In genomic region chr11:94521684-94522083, GRCh38 we compare ENCODE assay signal across 8 cellular contexts. TPM values are rescaled to one million over a fixed set of nuclear protein-coding genes. Genes with fewer than 3 reads are reported as not detected.
DNase-seq lines count a peak whose midpoint lies in the region; ATAC-seq, FAIRE-seq and TF ChIP-seq lines count a peak whose summit lies in the region.

No MANE protein-coding gene starts in this region.

- H3K27me3 Mint-ChIP-seq in H9 (ENCODE audit: low read depth): peaks cover 12% of the 10 kb centered on the region

- FAIRE-seq in frontal cortex (lab: Jason Lieb, UNC): no peak

- H3K36me3 ChIP-seq in SK-N-SH (replicated peaks in 1 of 2; ENCODE audit: control insufficient read depth in 1 of 2, insufficient read depth in 2 of 2, low read length in 1 of 2): no peaks in the 10 kb centered on the region

- TF ChIP-seq RAD21 in SK-N-SH (IDR thresholded peaks at IDR 0.05; ENCODE audit: low read length): no peak

- no peak overlapping the region for H2BK20ac ChIP-seq in H9 (ENCODE audit: low read depth, low read length, poor library complexity, severe bottlenecking)

- POLR2A ChIA-PET in SK-N-SH (lab: Yijun Ruan, JAX): no interaction called here

- TF ChIP-seq CTCF in H9 (conservative IDR thresholded peaks at IDR 0.05) (peak; percentile 71), SK-N-SH (IDR thresholded peaks at IDR 0.05) (peak; percentile 48)

- H3K9ac ChIP-seq in H9 (ENCODE audit: extremely low read depth, insufficient read length, low read length) (no peak overlapping the region), SK-N-SH (no peak overlapping the region)

- H3K79me2 ChIP-seq in H9 (ENCODE audit: insufficient read depth, low read length) (no peaks in the 10 kb centered on the region), SK-N-SH (ENCODE audit: insufficient read depth) (no peaks in the 10 kb centered on the region)

- no peak overlapping the region for H3K4ac ChIP-seq in H9 (ENCODE audit: low read depth, low read length)

- no peak overlapping the region for H2BK15ac ChIP-seq in H9 (ENCODE audit: low read depth, low read length)

- peak; percentile 15 for DNase-seq in Daoy (ENCODE audit: low read depth)
- DNase-seq in H9: peak; percentile 30
- DNase-seq in SK-N-SH: no peak
- DNase-seq in left colon: no peak
- no peak for DNase-seq in LoVo (ENCODE audit: low spot score)
- no peak for DNase-seq in stimulated activated CD4-positive, alpha-beta T cell treated with anti-CD3 and anti-CD28 coated beads, Interleukin-12 subunit alpha, Interleukin-12 subunit beta, amount 100 ng/mL, for 4 hours
- no peak for DNase-seq in frontal cortex (ENCODE audit: low spot score in 2 of 2)

- no CpG with 5 or more reads among the region's 5 CpGs for WGBS in H9 (ENCODE audit: extremely low coverage, insufficient read length, low lambda C conversion rate)
- WGBS in SK-N-SH (ENCODE audit: low lambda C conversion rate): 69% methylated on average over 5 of the region's 5 CpGs

- no peaks in the 10 kb centered on the region for H3K9me2 ChIP-seq in SK-N-SH

- H3K79me1 ChIP-seq in H9 (ENCODE audit: insufficient read depth, low read depth, low read length, poor library complexity, severe bottlenecking): no peaks in the 10 kb centered on the region

- H3K4me3 ChIP-seq in SK-N-SH (ENCODE audit: low read depth in 2 of 2, low read length in 1 of 2): no peak overlapping the region

- H2BK5ac ChIP-seq in H9 (ENCODE audit: insufficient read length, low read length): no peak overlapping the region

- H3K27me3 ChIP-seq in H9 (ENCODE audit: insufficient read depth, low read length): no peaks in the 10 kb centered on the region
- no peaks in the 10 kb centered on the region for H3K27me3 ChIP-seq in SK-N-SH (ENCODE audit: insufficient read depth)

- H2BK12ac ChIP-seq in H9 (ENCODE audit: insufficient read length, low read depth, low read length): no peak overlapping the region

- H4K20me1 ChIP-seq in H9 (ENCODE audit: control insufficient read depth, insufficient read depth, insufficient read length) (no peaks in the 10 kb centered on the region), SK-N-SH (ENCODE audit: insufficient read depth) (no peaks in the 10 kb centered on the region)

- H3K4me1 Mint-ChIP-seq in H9: peaks cover 0 to 3% of the 10 kb centered on the region in 2 experiments; a peak in 2 of 4 replicates

- H3K27ac Mint-ChIP-seq in H9: no peak overlapping the region

- H3K27ac ChIP-seq in H9 (ENCODE audit: insufficient read length, low read depth, low read length): no peak overlapping the region
- H3K27ac ChIP-seq in SK-N-SH (ENCODE audit: low read depth in 2 of 2, low read length in 1 of 2): no peak overlapping the region

- no peak overlapping the region for H3K4me2 ChIP-seq in H9 (ENCODE audit: insufficient read depth, insufficient read length, low read length)
- H3K4me2 ChIP-seq in SK-N-SH: no peak overlapping the region

- H3K4me3 Mint-ChIP-seq in H9: no peak overlapping the region

- no peaks in the 10 kb centered on the region for H3K36me3 Mint-ChIP-seq in H9 (ENCODE audit: insufficient read depth in 1 of 3, low read depth in 3 of 3)

- H3K23ac ChIP-seq in H9 (ENCODE audit: insufficient read length, low read depth, low read length): no peak overlapping the region

- H3K9me3 ChIP-seq in H9 (ENCODE audit: control insufficient read depth, low read depth, low read length) (no peaks in the 10 kb centered on the region), SK-N-SH (no peaks in the 10 kb centered on the region)

- H4K91ac ChIP-seq in H9 (ENCODE audit: insufficient read length, low read depth, low read length): no peak overlapping the region

- intact Hi-C loops in left colon (cut with DNase I, micrococcal nuclease): loop anchor here in 1 of 2 donors (10.0 kb wide), 1 partner anchor 373 kb away; no protein-coding TSS in a partner anchor

- no peaks in the 10 kb centered on the region for H3F3A ChIP-seq in SK-N-SH (replicated peaks; ENCODE audit: insufficient read depth)

- H4K8ac ChIP-seq in H9 (replicated peaks; ENCODE audit: insufficient read length, low read depth, low read length): no peak overlapping the region

- CTCF ChIA-PET in SK-N-SH (lab: Yijun Ruan, JAX): interaction anchor here (0.9 to 1.4 kb wide), 4 partner anchors 13 to 626 kb away, joined by 3 read pairs; no protein-coding TSS in a partner anchor

- no peaks in the 10 kb centered on the region for H3K4me1 ChIP-seq in H9 (ENCODE audit: insufficient read depth, low read length)
- peaks cover 0 to 10% of the 10 kb centered on the region in 2 experiments; a peak in 2 of 4 replicates for H3K4me1 ChIP-seq in SK-N-SH (ENCODE audit: control insufficient read depth in 1 of 2, insufficient read depth in 2 of 2, low read depth in 1 of 2, low read length in 1 of 2)

- no peak overlapping the region for H4K5ac ChIP-seq in H9 (ENCODE audit: insufficient read length, low read depth, low read length)

- no peak overlapping the region for H3K18ac ChIP-seq in H9 (ENCODE audit: insufficient read length, low read depth, low read length)

- no peaks in the 10 kb centered on the region for H3K23me2 ChIP-seq in H9 (ENCODE audit: insufficient read length, low read depth, low read length, poor library complexity, severe bottlenecking)

- no peak overlapping the region for H2AK5ac ChIP-seq in H9 (ENCODE audit: insufficient read length, low read length)

- no peak for TF ChIP-seq EP300 in SK-N-SH (IDR thresholded peaks at IDR 0.05; ENCODE audit: borderline replicate concordance in 1 of 2, low read depth in 1 of 2, low read length in 1 of 2)

- no peak overlapping the region for H2BK120ac ChIP-seq in H9 (ENCODE audit: low read depth, low read length, poor library complexity, severe bottlenecking)

- no peak overlapping the region for H3K14ac ChIP-seq in H9 (ENCODE audit: insufficient read depth, low read length)

- no peak overlapping the region for H3K56ac ChIP-seq in H9 (ENCODE audit: insufficient read length, low read depth, low read length)

- no peak overlapping the region for H2AFZ ChIP-seq in H9 (ENCODE audit: low read length)
- H2AFZ ChIP-seq in SK-N-SH (ENCODE audit: low read depth): no peak overlapping the region

- no peak overlapping the region for H3T11ph ChIP-seq in H9 (ENCODE audit: low read length)

- peak; percentile 85 for ATAC-seq in left colon
- ATAC-seq in GM19328 (IDR thresholded peaks at IDR 0.05; ENCODE audit: unreplicated experiment): no peak

- H3K9me3 Mint-ChIP-seq in H9: no peaks in the 10 kb centered on the region

TF ChIP-seq in SK-N-SH, 30 proteins besides CTCF, POLR2A, EP300 and RAD21 (continues in another document):
- TF ChIP-seq MXI1 (IDR thresholded peaks at IDR 0.05; ENCODE audit: low read depth, low read length): no peak
- no peak for TF ChIP-seq USF2 (IDR thresholded peaks at IDR 0.05; ENCODE audit: borderline replicate concordance, low read depth, low read length)
- TF ChIP-seq TCF12 (IDR thresholded peaks at IDR 0.05): no peak
- TF ChIP-seq SMC3 (IDR thresholded peaks at IDR 0.05; ENCODE audit: low read depth, low read length): no peak
- no peak for TF ChIP-seq CHD2 (IDR thresholded peaks at IDR 0.05; ENCODE audit: low read length, partially characterized antibody)
- no peak for TF ChIP-seq POLR2AphosphoS5 (IDR thresholded peaks at IDR 0.05; ENCODE audit: low read depth, low read length)
- TF ChIP-seq RXRA (IDR thresholded peaks at IDR 0.05; ENCODE audit: borderline replicate concordance, low read depth): no peak
- TF ChIP-seq, protein P1, sequence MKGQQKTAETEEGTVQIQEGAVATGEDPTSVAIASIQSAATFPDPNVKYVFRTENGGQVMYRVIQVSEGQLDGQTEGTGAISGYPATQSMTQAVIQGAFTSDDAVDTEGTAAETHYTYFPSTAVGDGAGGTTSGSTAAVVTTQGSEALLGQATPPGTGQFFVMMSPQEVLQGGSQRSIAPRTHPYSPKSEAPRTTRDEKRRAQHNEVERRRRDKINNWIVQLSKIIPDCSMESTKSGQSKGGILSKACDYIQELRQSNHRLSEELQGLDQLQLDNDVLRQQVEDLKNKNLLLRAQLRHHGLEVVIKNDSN (IDR thresholded peaks at IDR 0.05; ENCODE audit: borderline replicate concordance, low read depth): no peak
- no peak for TF ChIP-seq ELF1 (IDR thresholded peaks at IDR 0.05)

RNA-seq across cellular contexts. Expression of gene C11orf97, which starts 9.4 kb away (rescaled TPM):
- not detected in 2 replicates for total RNA-seq in Daoy (2014; rRNA removed; shearing (Covaris generic))
- total RNA-seq in H9 (2021) (not detected in 2 replicates), left colon (not detected), frontal cortex (not detected)
- not detected in 2 replicates for polyA plus RNA-seq in SK-N-SH (2012; rRNA removed)
- polyA plus RNA-seq in SK-N-SH (2012; cell fraction: cytosol; rRNA removed): not detected in 2 replicates
- not detected in 2 replicates for polyA plus RNA-seq in SK-N-SH (2012; cell fraction: nucleus; rRNA removed)

RNA-seq across cellular contexts. Expression of gene FUT4, which starts 22.0 kb away (rescaled TPM):
- total RNA-seq in Daoy (2014; rRNA removed; shearing (Covaris generic)): 2.5 TPM in 2 replicates
- total RNA-seq in H9 (2021) (5.3 and 5.4 TPM in 2 replicates), left colon (10 to 100 TPM; 21.8 to 29.9 TPM), frontal cortex (7.3 TPM)
- polyA plus RNA-seq in SK-N-SH (2012; rRNA removed): 1.8 and 1.9 TPM in 2 replicates
- 1.7 and 1.9 TPM in 2 replicates for polyA plus RNA-seq in SK-N-SH (2012; cell fraction: cytosol; rRNA removed)
- polyA plus RNA-seq in SK-N-SH (2012; cell fraction: nucleus; rRNA removed): 1.5 and 1.9 TPM in 2 replicates

RNA-seq across cellular contexts. Expression of gene ANKRD49, which starts 27.9 kb away (rescaled TPM):
- 8.5 and 16.4 TPM in 2 replicates for total RNA-seq in Daoy (2014; rRNA removed; shearing (Covaris generic))
- total RNA-seq in H9 (2021) (13.8 and 17.0 TPM in 2 replicates), left colon (10 to 100 TPM; 11.7 to 13.8 TPM), frontal cortex (25.3 TPM)
- polyA plus RNA-seq in SK-N-SH (2012; rRNA removed): 4.9 and 7.6 TPM in 2 replicates
- 5.3 and 6.5 TPM in 2 replicates for polyA plus RNA-seq in SK-N-SH (2012; cell fraction: cytosol; rRNA removed)
- polyA plus RNA-seq in SK-N-SH (2012; cell fraction: nucleus; rRNA removed): 6.7 and 18.5 TPM in 2 replicates

RNA-seq across cellular contexts. Expression of gene MRE11, which starts 28.0 kb away (rescaled TPM):
- 25.2 and 27.0 TPM in 2 replicates for total RNA-seq in Daoy (2014; rRNA removed; shearing (Covaris generic))
- total RNA-seq in H9 (2021) (37.1 and 40.7 TPM in 2 replicates), left colon (10 to 100 TPM; 10.5 to 11.4 TPM), frontal cortex (12.6 TPM)
- polyA plus RNA-seq in SK-N-SH (2012; rRNA removed): 2.8 and 4.7 TPM in 2 replicates
- polyA plus RNA-seq in SK-N-SH (2012; cell fraction: cytosol; rRNA removed): 3.4 and 4.3 TPM in 2 replicates
- polyA plus RNA-seq in SK-N-SH (2012; cell fraction: nucleus; rRNA removed): 4.8 and 8.9 TPM in 2 replicates

RNA-seq across cellular contexts. Expression of gene PIWIL4, which starts 45.5 kb away (rescaled TPM):
- 0.74 and 1.2 TPM in 2 replicates for total RNA-seq in Daoy (2014; rRNA removed; shearing (Covaris generic))
- total RNA-seq in H9 (2021) (not detected in 2 replicates), left colon (1 to 10 TPM; 5.9 to 7.5 TPM), frontal cortex (7.7 TPM)
- polyA plus RNA-seq in SK-N-SH (2012; rRNA removed): 1.7 and 2.0 TPM in 2 replicates
- polyA plus RNA-seq in SK-N-SH (2012; cell fraction: cytosol; rRNA removed): 1.6 TPM in 2 replicates
- 5.2 and 10.0 TPM in 2 replicates for polyA plus RNA-seq in SK-N-SH (2012; cell fraction: nucleus; rRNA removed)

Comparison
In these comparisons a context has a peak if more than half of its experiments do, and no peak if none do; other contexts are left out.
1. DNase-seq: peak in Daoy (single experiment) and H9 (single experiment); none in SK-N-SH (single experiment), left colon (0 of 2), LoVo (single experiment), stimulated activated CD4-positive, alpha-beta T cell treated with anti-CD3 and anti-CD28 coated beads, Interleukin-12 subunit alpha, Interleukin-12 subunit beta, amount 100 ng/mL, for 4 hours (single experiment) and frontal cortex (0 of 2).